Comparison of ENCODE assay signal across 16 cellular contexts in genomic region chr20:50943091-50943490, GRCh38. TPM values are rescaled to one million over a fixed set of nuclear protein-coding genes. Genes with fewer than 3 reads are reported as not detected.
DNase-seq lines count a peak whose midpoint lies in the region; ATAC-seq and TF ChIP-seq lines count a peak whose summit lies in the region.
"Had no signal": no experiment of that assay in that cellular context is flagged by ENCODE, and none has a peak within 500 bp of the region (broad histone marks: within the 10 kb centered on the region; RNA-seq: fewer than 3 reads in every experiment).

No MANE protein-coding gene starts in this region.

- DNase-seq in activated CD8-positive, alpha-beta memory T cell treated with anti-CD3 and anti-CD28 coated beads, Interleukin-2, amount 10 ng/mL, durations not matched to agents 7 days and 5 days, result no peak
- no peak for DNase-seq in activated CD8-positive, alpha-beta memory T cell treated with anti-CD3 and anti-CD28 coated beads, Interleukin-2, amount 50 U/mL, for 4 hours
- DNase-seq in RWPE2 (ENCODE audit: low spot score), result no peak
- no peak for DNase-seq in memory B cell (ENCODE audit: low spot score in 2 of 2)
- no peak for DNase-seq in sigmoid colon
- DNase-seq in OCI-M1 (lab: John Stamatoyannopoulos, UW), result no peak
- DNase-seq: C1 segment of cervical spinal cord; CD4-positive, CD25-positive, alpha-beta regulatory T cell; DMS153; DMS79; GDM1; GM23248 had no signal

- 94 to 96% methylated on average over 7 of the region's 7 CpGs for WGBS in sigmoid colon, 2 donors

- peak; percentile 42 for ATAC-seq in activated CD8-positive, alpha-beta memory T cell treated with anti-CD3 and anti-CD28 coated beads, Interleukin-2, amount 10 ng/mL, durations not matched to agents 7 days and 5 days
- 0 out of 3 replicates have a peak, but pooled peaks have one; percentile 11 for ATAC-seq in RWPE2 (ENCODE audit: low read depth)
- no peak for ATAC-seq in memory B cell (ENCODE audit: low read depth)
- ATAC-seq in GM18502 (IDR thresholded peaks at IDR 0.05; ENCODE audit: poor library complexity, unreplicated experiment), result no peak

- no peaks in the 10 kb centered on the region for H3K27me3 Mint-ChIP-seq in activated CD8-positive, alpha-beta memory T cell treated with anti-CD3 and anti-CD28 coated beads, Interleukin-2, amount 10 ng/mL, durations not matched to agents 7 days and 5 days
- no peaks in the 10 kb centered on the region for H3K27me3 Mint-ChIP-seq in memory B cell
- H3K27me3 Mint-ChIP-seq: B cell; CD4-positive, CD25-positive, alpha-beta regulatory T cell had no signal

- peaks cover 39% of the 10 kb centered on the region for H3K36me3 Mint-ChIP-seq in activated CD8-positive, alpha-beta memory T cell treated with anti-CD3 and anti-CD28 coated beads, Interleukin-2, amount 10 ng/mL, durations not matched to agents 7 days and 5 days
- H3K36me3 Mint-ChIP-seq in memory B cell, result peaks cover 26% of the 10 kb centered on the region

- no peak overlapping the region for H3K27ac Mint-ChIP-seq in activated CD8-positive, alpha-beta memory T cell treated with anti-CD3 and anti-CD28 coated beads, Interleukin-2, amount 10 ng/mL, durations not matched to agents 7 days and 5 days
- H3K27ac Mint-ChIP-seq in memory B cell, result peak overlapping the region; percentile 35
- H3K27ac Mint-ChIP-seq: B cell had no signal

- TF ChIP-seq CTCF in RWPE2 (IDR thresholded peaks at IDR 0.05; ENCODE audit: poor library complexity, severe bottlenecking), result no peak
- TF ChIP-seq CTCF in sigmoid colon (IDR thresholded peaks at IDR 0.05), result no peak

- no peaks in the 10 kb centered on the region for H3K4me1 ChIP-seq in RWPE2 (ENCODE audit: insufficient read depth, poor library complexity, severe bottlenecking)
- no peaks in the 10 kb centered on the region for H3K4me1 ChIP-seq in sigmoid colon
- H3K4me1 ChIP-seq: HAP-1 had no signal

- H3K27ac ChIP-seq in RWPE2 (ENCODE audit: poor library complexity, severe bottlenecking) (no peak overlapping the region), sigmoid colon (no peak overlapping the region)
- H3K27ac ChIP-seq: GM23248, HL-60 had no signal

- TF ChIP-seq EP300 in sigmoid colon (IDR thresholded peaks at IDR 0.05), result no peak

- H3K36me3 ChIP-seq in RWPE2 (ENCODE audit: low read depth), result peaks cover 98% of the 10 kb centered on the region
- peaks cover 37 to 98% (median 65%) of the 10 kb centered on the region in 4 donors for H3K36me3 ChIP-seq in sigmoid colon

- no peaks in the 10 kb centered on the region for H3K27me3 ChIP-seq in RWPE2 (ENCODE audit: insufficient read depth, poor library complexity, severe bottlenecking)
- H3K27me3 ChIP-seq in sigmoid colon, result no peaks in the 10 kb centered on the region

- H3K9me3 ChIP-seq in RWPE2 (ENCODE audit: severe bottlenecking) (no peaks in the 10 kb centered on the region), sigmoid colon (no peaks in the 10 kb centered on the region)
- H3K9me3 ChIP-seq: HAP-1 had no signal

- no peaks in the 10 kb centered on the region for H3K9me3 Mint-ChIP-seq in activated CD8-positive, alpha-beta memory T cell treated with anti-CD3 and anti-CD28 coated beads, Interleukin-2, amount 10 ng/mL, durations not matched to agents 7 days and 5 days (ENCODE audit: low read depth)
- H3K9me3 Mint-ChIP-seq in memory B cell, result no peaks in the 10 kb centered on the region
- H3K9me3 Mint-ChIP-seq: CD4-positive, CD25-positive, alpha-beta regulatory T cell had no signal

- no peak overlapping the region for H3K4me3 Mint-ChIP-seq in activated CD8-positive, alpha-beta memory T cell treated with anti-CD3 and anti-CD28 coated beads, Interleukin-2, amount 10 ng/mL, durations not matched to agents 7 days and 5 days
- no peak overlapping the region for H3K4me3 Mint-ChIP-seq in memory B cell
- H3K4me3 Mint-ChIP-seq: B cell; CD4-positive, CD25-positive, alpha-beta regulatory T cell had no signal

- H3K4me3 ChIP-seq in RWPE2 (ENCODE audit: severe bottlenecking), result no peak overlapping the region
- no peak overlapping the region for H3K4me3 ChIP-seq in sigmoid colon
- H3K4me3 ChIP-seq: GM23248, HAP-1 had no signal

- TF ChIP-seq POLR2A in sigmoid colon (IDR thresholded peaks at IDR 0.05), result no peak

- CTCF ChIA-PET in activated CD8-positive, alpha-beta memory T cell treated with anti-CD3 and anti-CD28 coated beads, Interleukin-2, amount 10 ng/mL, durations not matched to agents 7 days and 5 days (lab: Charles Lee), result interaction anchor here (1.8 kb wide), 1 partner anchor 149 kb away, joined by 10 read pairs; the partner anchor contains the start of gene BCAS4

- H3K4me1 Mint-ChIP-seq in activated CD8-positive, alpha-beta memory T cell treated with anti-CD3 and anti-CD28 coated beads, Interleukin-2, amount 10 ng/mL, durations not matched to agents 7 days and 5 days, result no peaks in the 10 kb centered on the region
- H3K4me1 Mint-ChIP-seq in memory B cell, result peaks cover 4% of the 10 kb centered on the region
- H3K4me1 Mint-ChIP-seq: B cell had no signal

- intact Hi-C loops in sigmoid colon (cut with DNase I), result no loop called here

RNA-seq across cellular contexts. Expression of gene ADNP, which starts 11.9 kb away (rescaled TPM):
- 10 to 100 TPM; 66.1 to 81.2 TPM for total RNA-seq in activated CD8-positive, alpha-beta memory T cell treated with anti-CD3 and anti-CD28 coated beads, Interleukin-2, amount 10 ng/mL, durations not matched to agents 7 days and 5 days
- 10 to 100 TPM; 41.5 to 52.6 (median 43.6) TPM for total RNA-seq in sigmoid colon
- 10 to 100 TPM; 12.0 to 33.2 (median 13.8) TPM for polyA plus RNA-seq in sigmoid colon

RNA-seq across cellular contexts. Expression of gene DPM1, which starts 15.2 kb away (rescaled TPM):
- total RNA-seq in activated CD8-positive, alpha-beta memory T cell treated with anti-CD3 and anti-CD28 coated beads, Interleukin-2, amount 10 ng/mL, durations not matched to agents 7 days and 5 days, result 10 to 100 TPM; 51.8 to 62.8 TPM
- 10 to 100 TPM; 45.4 to 94.6 (median 63.0) TPM for total RNA-seq in sigmoid colon
- 10 to 100 TPM; 52.9 to 76.1 (median 60.4) TPM for polyA plus RNA-seq in sigmoid colon

RNA-seq across cellular contexts. Expression of gene MOCS3, which starts 15.5 kb away (rescaled TPM):
- total RNA-seq in activated CD8-positive, alpha-beta memory T cell treated with anti-CD3 and anti-CD28 coated beads, Interleukin-2, amount 10 ng/mL, durations not matched to agents 7 days and 5 days, result 1 to 10 TPM; 4.6 to 6.1 TPM
- 1 to 10 TPM; 2.8 to 3.9 (median 3.6) TPM for total RNA-seq in sigmoid colon
- polyA plus RNA-seq in sigmoid colon, result 1 to 10 TPM; 1.2 to 3.9 (median 3.6) TPM

Comparison
In these comparisons a context has a peak if more than half of its experiments do, and no peak if none do; other contexts are left out.
1. ATAC-seq: peak in activated CD8-positive, alpha-beta memory T cell treated with anti-CD3 and anti-CD28 coated beads, Interleukin-2, amount 10 ng/mL, durations not matched to agents 7 days and 5 days (single experiment) and RWPE2 (single experiment); none in memory B cell (single experiment) and GM18502 (single experiment).